10 cellular contexts compared by ENCODE assay signal in the genomic region with DNA sequence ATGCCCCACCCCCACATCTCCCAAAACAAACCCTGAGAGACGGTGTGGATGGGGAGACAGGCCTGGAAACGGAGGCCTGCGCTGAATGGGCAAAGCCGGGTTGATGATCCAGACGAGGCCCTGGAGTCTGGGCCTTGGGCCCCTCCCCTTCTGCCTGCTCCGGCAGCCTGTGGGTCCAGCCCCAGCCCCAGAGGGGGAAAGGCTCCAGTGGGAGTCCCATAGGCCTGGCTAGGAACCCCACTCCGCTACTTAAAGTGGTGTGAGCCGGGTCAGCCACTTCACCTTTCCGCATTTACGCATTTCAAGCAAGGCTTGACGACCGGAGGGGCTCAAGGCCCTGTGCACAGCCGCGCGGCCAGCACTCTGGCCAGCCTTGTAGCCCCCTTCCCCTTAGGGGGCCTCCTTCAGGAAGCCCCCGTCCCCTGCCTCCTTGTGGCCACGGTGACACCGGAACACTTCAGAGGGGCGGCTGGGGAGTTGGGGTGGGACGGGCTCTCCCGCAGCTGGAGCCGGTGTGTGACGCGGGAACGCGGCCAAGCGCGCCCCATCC. TPM values are rescaled to one million over a fixed set of nuclear protein-coding genes. Genes with fewer than 3 reads are reported as not detected.
A peak's percentile ranks its signal among the peaks of the same experiment; 100 is the strongest.
DNase-seq lines count a peak whose midpoint lies in the region; ATAC-seq, FAIRE-seq and TF ChIP-seq lines count a peak whose summit lies in the region.
"Had no signal": no experiment of that assay in that cellular context is flagged by ENCODE, and none has a peak within 500 bp of the region (broad histone marks: within the 10 kb centered on the region; RNA-seq: fewer than 3 reads in every experiment).

No MANE protein-coding gene starts in this region.

- ATAC-seq in GM12878: peak; percentile 8

- H3K4me1 ChIP-seq in GM12878 (ENCODE audit: control insufficient read depth, insufficient read depth, low read length) (peaks cover 21% of the 10 kb centered on the region), mesenchymal stem cell (ENCODE audit: control insufficient read depth, insufficient read depth, low read depth, low read length) (peaks cover 70% of the 10 kb centered on the region), uterus (peaks cover 0 to 32% of the 10 kb centered on the region in 2 donors)

- H3K9me3 ChIP-seq in GM12878 (replicated peaks; ENCODE audit: control insufficient read depth, insufficient read depth, low read length): no peaks in the 10 kb centered on the region
- H3K9me3 ChIP-seq in mesenchymal stem cell (ENCODE audit: control insufficient read depth, low read length): no peaks in the 10 kb centered on the region
- no peaks in the 10 kb centered on the region for H3K9me3 ChIP-seq in uterus

- H3K4me3 ChIP-seq in GM12878 (peak overlapping the region; percentile 79; the same call in 1 of the 2 replicates), mesenchymal stem cell (ENCODE audit: insufficient read depth in 1 of 2, low read depth in 1 of 2, low read length in 2 of 2) (peak overlapping the region; percentile 24 to 91), uterus (peak overlapping the region; percentile 45 to 55)

- CTCF ChIA-PET in GM12878 (lab: Yijun Ruan, JAX) (interaction anchor here (1.0 kb wide), 1 partner anchor 14 kb away, joined by 3 read pairs; no protein-coding TSS in a partner anchor), GM10248 (lab: Yijun Ruan, JAX) (interaction anchor here (1.8 to 4.6 kb wide), 2 partner anchors 14 to 19 kb away, joined by 12 to 41 read pairs; no protein-coding TSS in a partner anchor)

- TF ChIP-seq POLR2A in GM12878 (IDR thresholded peaks at IDR 0.05; ENCODE audit: low read depth, low read length) (no peak), uterus (IDR thresholded peaks at IDR 0.05) (no peak)

- H3K14ac ChIP-seq in mesenchymal stem cell (ENCODE audit: low read length in 2 of 2): peak overlapping the region in 1 of 2 experiments; percentile 85

- H2BK15ac ChIP-seq in mesenchymal stem cell (ENCODE audit: low read depth, poor library complexity, severe bottlenecking): peak overlapping the region; percentile 94

- peak overlapping the region; percentile 60 for H3K9ac ChIP-seq in GM12878 (ENCODE audit: control insufficient read depth, insufficient read depth, low read length)
- H3K9ac ChIP-seq in mesenchymal stem cell (ENCODE audit: low read length): peak overlapping the region; percentile 73

- H2AK5ac ChIP-seq in mesenchymal stem cell (ENCODE audit: low read length, severe bottlenecking): peak overlapping the region; percentile 37

- peak overlapping the region; percentile 98 for H2BK120ac ChIP-seq in mesenchymal stem cell (ENCODE audit: low read depth, low read length)

- H3K23ac ChIP-seq in mesenchymal stem cell (ENCODE audit: low read length in 2 of 2): peak overlapping the region in 1 of 2 experiments; percentile 37

- peaks cover 19% of the 10 kb centered on the region for H3K79me2 ChIP-seq in GM12878 (ENCODE audit: control insufficient read depth, insufficient read depth, low read length)

- FAIRE-seq in GM12878 (lab: Jason Lieb, UNC): no peak
- FAIRE-seq: D721Med had no signal

- DNase-seq in SHP77 (lab: John Stamatoyannopoulos, UW) (peak; percentile 48 to 62), SHP77 treated with DMSO at 0.1 percent for 48 hours (lab: John Stamatoyannopoulos, UW) (no peak), GM12878 (ENCODE audit: low read depth, low spot score) (no peak), mesenchymal stem cell (no peak), uterus (no peak), AG08395 (ENCODE audit: low spot score) (no peak), GM10248 (ENCODE audit: extremely low spot score) (no peak), NCI-H1417 (lab: John Stamatoyannopoulos, UW) (no peak)

- H3K4me2 ChIP-seq in GM12878 (ENCODE audit: control insufficient read depth, insufficient read depth) (peak overlapping the region; percentile 77), mesenchymal stem cell (ENCODE audit: low read length, poor library complexity, severe bottlenecking) (peak overlapping the region; percentile 47)

- POLR2A ChIA-PET in GM12878 (lab: Charles Lee): no interaction called here
- POLR2A ChIA-PET in GM10248 (lab: Yijun Ruan, JAX): no interaction called here

- H4K20me1 ChIP-seq in GM12878 (ENCODE audit: control insufficient read depth, insufficient read depth): no peaks in the 10 kb centered on the region

- peak overlapping the region; percentile 42 to 69 for H2BK12ac ChIP-seq in mesenchymal stem cell (ENCODE audit: low read length in 2 of 2)

- TF ChIP-seq RAD21 in GM12878 (IDR thresholded peaks at IDR 0.05; ENCODE audit: insufficient read depth, low read depth, low read length): no peak

- H3K36me3 ChIP-seq in GM12878 (ENCODE audit: control insufficient read depth in 2 of 2, insufficient read depth in 2 of 2, low read length in 1 of 2) (no peaks in the 10 kb centered on the region), mesenchymal stem cell (ENCODE audit: control insufficient read depth in 1 of 2, insufficient read depth in 2 of 2, low read depth in 1 of 2, low read length in 2 of 2) (peaks cover 7 to 16% of the 10 kb centered on the region in 2 experiments), uterus (no peaks in the 10 kb centered on the region)

- no peaks in the 10 kb centered on the region for H3K27me3 ChIP-seq in GM12878 (replicated peaks in 1 of 2; ENCODE audit: control insufficient read depth in 2 of 2, insufficient read depth in 2 of 2, low read length in 1 of 2)
- no peaks in the 10 kb centered on the region for H3K27me3 ChIP-seq in mesenchymal stem cell (ENCODE audit: control insufficient read depth in 1 of 2, insufficient read depth in 1 of 2, low read length in 2 of 2)
- no peaks in the 10 kb centered on the region for H3K27me3 ChIP-seq in uterus

- peak overlapping the region; percentile 81 for H2BK5ac ChIP-seq in mesenchymal stem cell (ENCODE audit: low read depth, low read length, poor library complexity, severe bottlenecking)

- RAD21 ChIA-PET in GM12878 (lab: Charles Lee; ENCODE audit: unreplicated experiment): no interaction called here

- H2AFZ ChIP-seq in GM12878 (ENCODE audit: control insufficient read depth, low read depth, low read length): peak overlapping the region; percentile 70
- peak overlapping the region; percentile 77 for H2AFZ ChIP-seq in mesenchymal stem cell (ENCODE audit: low read depth, low read length)

- SMC1A ChIA-PET in GM12878 (lab: Charles Lee; ENCODE audit: uncharacterized antibody, unreplicated experiment): no interaction called here

- H3K79me1 ChIP-seq in mesenchymal stem cell (replicated peaks; ENCODE audit: low read length, poor library complexity, severe bottlenecking): peaks cover 9% of the 10 kb centered on the region

- TSS peak; percentile 66 for BruUV-seq in GM12878 (replicated peaks; lab: Mats Ljungman, UMichigan)

- TF ChIP-seq CTCF in GM12878 (IDR thresholded peaks at IDR 0.05 in 2 of 3, conservative IDR thresholded peaks at IDR 0.05 in 1 of 3; ENCODE audit: control insufficient read depth in 2 of 3, extremely low read depth in 1 of 3, insufficient read depth in 1 of 3, low read depth in 3 of 3, low read length in 3 of 3): no peak
- no peak for TF ChIP-seq CTCF in uterus (IDR thresholded peaks at IDR 0.05)
- TF ChIP-seq CTCF in GM10248 (IDR thresholded peaks at IDR 0.05; ENCODE audit: control extremely low read depth, extremely low read depth, low read depth, missing control alignments): no peak

- H3K18ac ChIP-seq in mesenchymal stem cell (ENCODE audit: low read depth in 1 of 2, low read length in 2 of 2): peak overlapping the region; percentile 72 to 96

- no peak for TF ChIP-seq EP300 in GM12878 (IDR thresholded peaks at IDR 0.05; ENCODE audit: borderline replicate concordance in 1 of 2, control insufficient read depth in 1 of 2, low read depth in 2 of 2, low read length in 2 of 2)

- peak overlapping the region; percentile 97 for H4K91ac ChIP-seq in mesenchymal stem cell (ENCODE audit: low read length)

- intact Hi-C loops in GM12878 (cut with micrococcal nuclease; ENCODE audit: unreplicated experiment): no loop called here
- intact Hi-C loops in uterus (cut with DNase I; ENCODE audit: low total_unique reads): no loop called here

- H4K8ac ChIP-seq in mesenchymal stem cell (ENCODE audit: low read length): peak overlapping the region; percentile 99

- H3K4ac ChIP-seq in mesenchymal stem cell (ENCODE audit: low read depth in 1 of 2, low read length in 2 of 2): peak overlapping the region; percentile 62 to 99

- H3K27ac ChIP-seq in GM12878 (ENCODE audit: control insufficient read depth, insufficient read depth): peak overlapping the region; percentile 61
- H3K27ac ChIP-seq in mesenchymal stem cell (ENCODE audit: low read length, poor library complexity, severe bottlenecking): peak overlapping the region; percentile 70
- peak overlapping the region; percentile 90 to 92 for H3K27ac ChIP-seq in uterus

- 3% methylated on average over 19 of the region's 28 CpGs for WGBS in GM12878 (ENCODE audit: insufficient coverage, insufficient replicate concordance, low lambda C conversion rate, missing lambda C conversion rate)
- 18% methylated on average over 27 of the region's 28 CpGs for WGBS in mesenchymal stem cell

- in situ Hi-C loops in GM12878 (cut with MboI): no loop called here

RNA-seq across cellular contexts. Expression of a gene that starts 0.6 kb away (rescaled TPM):
- total RNA-seq in GM12878 (2013; cell fraction: nucleolus; rRNA removed): 228 and 277 TPM in 2 replicates
- total RNA-seq in GM12878 (2014; rRNA removed): 75.4 and 81.6 TPM in 2 replicates
- 51.0 and 58.3 TPM in 2 replicates for total RNA-seq in GM12878 (2014; rRNA removed; fragmentation: Illumina TruSeq; extraction: Trizol)
- total RNA-seq in GM12878 (2021): 107 and 116 TPM in 2 replicates
- 25.2 TPM for polyA plus RNA-seq in GM12878 (2011; ENCODE audit: low read depth)
- 38.5 and 66.7 TPM in 2 replicates for polyA plus RNA-seq in GM12878 (2011; rRNA removed)
- 82.8 and 101 TPM in 2 replicates for polyA plus RNA-seq in GM12878 (2011; cell fraction: cytosol; rRNA removed)
- polyA plus RNA-seq in GM12878 (2011; cell fraction: nucleus; rRNA removed): 340 and 362 TPM in 2 replicates
- polyA plus RNA-seq in GM12878 (2012): 41.1 and 61.7 TPM in 2 replicates
- polyA plus RNA-seq in GM12878 (2014; fragmentation: Illumina TruSeq; extraction: Trizol): 36.8 and 67.5 TPM in 2 replicates
- 100 to 1,000 TPM in 1 of 2 experiments, 10 to 100 TPM in 1; 85.6 to 106 TPM for polyA plus RNA-seq in GM12878 (2014; fragmentation: Nextera tagmentation; extraction: Ambion mirVana)
- polyA plus RNA-seq in GM12878 (2014; rRNA removed): 137 and 150 TPM in 2 replicates
- polyA plus RNA-seq in GM12878 (2016; fragmentation: Nextera tagmentation; extraction: Ambion mirVana): 1 to 10 TPM; 7.1 TPM
- polyA minus RNA-seq in GM12878 (2011; rRNA and poly(A)+ RNA removed): 29.0 and 63.6 TPM in 2 replicates
- polyA minus RNA-seq in GM12878 (2011; cell fraction: cytosol; rRNA and poly(A)+ RNA removed): 40.4 and 44.5 TPM in 2 replicates
- 25.3 and 36.6 TPM in 2 replicates for polyA minus RNA-seq in GM12878 (2011; cell fraction: nucleus; rRNA and poly(A)+ RNA removed)
- 29.2 TPM for polyA plus RNA-seq in mesenchymal stem cell (2013, experiment 1 of 2)
- polyA plus RNA-seq in mesenchymal stem cell (2013, experiment 2 of 2): 27.7 TPM
- total RNA-seq in uterus: 10 to 100 TPM; 29.4 to 81.4 (median 60.6) TPM

RNA-seq across cellular contexts. Expression of a gene that starts 28.1 kb away (rescaled TPM):
- total RNA-seq in GM12878 (2013; cell fraction: nucleolus; rRNA removed): not detected in 2 replicates
- total RNA-seq in GM12878 (2014; rRNA removed) (not detected in 2 replicates), GM12878 (2014; rRNA removed; fragmentation: Illumina TruSeq; extraction: Trizol) (not detected in 2 replicates), GM12878 (2021) (not detected in 2 replicates), uterus (1 to 10 TPM in 1 of 4 donors, under 1 TPM in 2, not detected in 1; under 0.01 to 5.6 (median 0.41) TPM)
- not detected for polyA plus RNA-seq in GM12878 (2011; ENCODE audit: low read depth)
- polyA plus RNA-seq in GM12878 (2011; rRNA removed) (not detected in 2 replicates), GM12878 (2014; fragmentation: Illumina TruSeq; extraction: Trizol) (not detected in 2 replicates), GM12878 (2014; fragmentation: Nextera tagmentation; extraction: Ambion mirVana) (not detected), GM12878 (2014; rRNA removed) (not detected in 2 replicates), GM12878 (2016; fragmentation: Nextera tagmentation; extraction: Ambion mirVana) (not detected)
- not detected in 2 replicates for polyA plus RNA-seq in GM12878 (2011; cell fraction: cytosol; rRNA removed)
- polyA plus RNA-seq in GM12878 (2011; cell fraction: nucleus; rRNA removed): 0.15 TPM in 1 of 2 replicates, not detected in the other
- not detected in 2 replicates for polyA plus RNA-seq in GM12878 (2012)
- not detected in 2 replicates for polyA minus RNA-seq in GM12878 (2011; rRNA and poly(A)+ RNA removed)
- polyA minus RNA-seq in GM12878 (2011; cell fraction: cytosol; rRNA and poly(A)+ RNA removed): not detected in 2 replicates
- not detected in 2 replicates for polyA minus RNA-seq in GM12878 (2011; cell fraction: nucleus; rRNA and poly(A)+ RNA removed)
- not detected for polyA plus RNA-seq in mesenchymal stem cell (2013, experiment 1 of 2)
- polyA plus RNA-seq in mesenchymal stem cell (2013, experiment 2 of 2): 0.05 TPM

RNA-seq across cellular contexts. Expression of a gene that starts 38.6 kb away (rescaled TPM):
- not detected in 2 replicates for total RNA-seq in GM12878 (2013; cell fraction: nucleolus; rRNA removed)
- total RNA-seq in GM12878 (2014; rRNA removed) (not detected in 2 replicates), GM12878 (2014; rRNA removed; fragmentation: Illumina TruSeq; extraction: Trizol) (not detected in 2 replicates), GM12878 (2021) (not detected in 2 replicates), uterus (not detected)
- not detected for polyA plus RNA-seq in GM12878 (2011; ENCODE audit: low read depth)
- polyA plus RNA-seq in GM12878 (2011; rRNA removed) (not detected in 2 replicates), GM12878 (2014; fragmentation: Illumina TruSeq; extraction: Trizol) (not detected in 2 replicates), GM12878 (2014; fragmentation: Nextera tagmentation; extraction: Ambion mirVana) (not detected), GM12878 (2014; rRNA removed) (not detected in 2 replicates), GM12878 (2016; fragmentation: Nextera tagmentation; extraction: Ambion mirVana) (not detected)
- polyA plus RNA-seq in GM12878 (2011; cell fraction: cytosol; rRNA removed): not detected in 2 replicates
- polyA plus RNA-seq in GM12878 (2011; cell fraction: nucleus; rRNA removed): not detected in 2 replicates
- polyA plus RNA-seq in GM12878 (2012): not detected in 2 replicates
- polyA minus RNA-seq in GM12878 (2011; rRNA and poly(A)+ RNA removed): not detected in 2 replicates
- not detected in 2 replicates for polyA minus RNA-seq in GM12878 (2011; cell fraction: cytosol; rRNA and poly(A)+ RNA removed)
- polyA minus RNA-seq in GM12878 (2011; cell fraction: nucleus; rRNA and poly(A)+ RNA removed): not detected in 2 replicates
- not detected for polyA plus RNA-seq in mesenchymal stem cell (2013, experiment 1 of 2)
- not detected for polyA plus RNA-seq in mesenchymal stem cell (2013, experiment 2 of 2)
- total RNA-seq: lower leg skin had no signal

Comparison
In these comparisons a context has a peak if more than half of its experiments do, and no peak if none do; other contexts are left out.
1. DNase-seq: peak in SHP77 (2 of 2); none in SHP77 treated with DMSO at 0.1 percent for 48 hours (single experiment), GM12878 (single experiment), mesenchymal stem cell (single experiment), uterus (0 of 2), AG08395 (single experiment), GM10248 (single experiment) and NCI-H1417 (0 of 3).
2. Peak in every context shown above with its lines, with median percentiles within 50 percentile points of each other: H3K27ac ChIP-seq and H3K4me3 ChIP-seq.